8 cellular contexts compared by ENCODE assay signal in the genomic region with DNA sequence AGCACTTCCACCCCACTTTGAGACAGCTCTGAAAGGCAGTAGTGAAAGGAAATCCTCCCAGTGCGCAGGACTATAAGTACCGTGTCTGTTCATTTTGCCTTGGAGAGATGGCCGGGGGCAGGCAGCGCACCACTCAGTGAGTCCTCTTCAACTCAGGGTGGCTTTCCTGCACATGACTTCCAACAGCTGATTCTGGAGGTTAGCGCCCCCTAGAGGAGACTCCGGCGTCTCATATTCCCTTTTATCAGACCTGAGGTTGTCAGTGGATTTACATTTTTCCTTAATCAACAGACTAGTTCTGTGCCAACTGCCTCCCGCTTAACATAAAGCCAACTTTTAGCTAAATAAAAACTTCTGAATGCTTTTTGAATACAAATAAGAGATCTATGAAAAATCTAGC.
DNase-seq lines count a peak whose midpoint lies in the region; ATAC-seq and TF ChIP-seq lines count a peak whose summit lies in the region.

No MANE protein-coding gene starts in this region.

- in situ Hi-C loops in mammary epithelial cell (cut with MboI; ENCODE audit: low sequenced_read_pairs in 2 of 2): no loop called here

- no peak overlapping the region for H3K9ac ChIP-seq in Karpas-422 (ENCODE audit: low read length)
- H3K9ac ChIP-seq in mammary epithelial cell (ENCODE audit: insufficient read depth, low read length): no peak overlapping the region
- no peak overlapping the region for H3K9ac ChIP-seq in smooth muscle cell (ENCODE audit: low read depth)

- H3K27ac ChIP-seq in Karpas-422 (ENCODE audit: low read length): no peak overlapping the region
- no peak overlapping the region for H3K27ac ChIP-seq in mammary epithelial cell (ENCODE audit: insufficient read depth, low read depth, low read length)
- H3K27ac ChIP-seq in smooth muscle cell (ENCODE audit: low read depth): no peak overlapping the region
- no peak overlapping the region for H3K27ac ChIP-seq in ovary

- H3K9me3 ChIP-seq in Karpas-422 (ENCODE audit: low read length) (no peaks in the 10 kb centered on the region), mammary epithelial cell (replicated peaks; ENCODE audit: insufficient read depth, low read length) (no peaks in the 10 kb centered on the region), smooth muscle cell (replicated peaks; ENCODE audit: low read depth) (no peaks in the 10 kb centered on the region), ovary (no peaks in the 10 kb centered on the region)

- intact Hi-C loops in mammary epithelial cell (cut with micrococcal nuclease) (no loop called here), ovary (cut with DNase I) (no loop called here)

- no peaks in the 10 kb centered on the region for H4K20me1 ChIP-seq in Karpas-422 (ENCODE audit: insufficient read depth, low read depth, low read length)
- H4K20me1 ChIP-seq in mammary epithelial cell (ENCODE audit: insufficient read depth, low read length): no peaks in the 10 kb centered on the region
- no peaks in the 10 kb centered on the region for H4K20me1 ChIP-seq in smooth muscle cell (ENCODE audit: low read depth)

- no peak overlapping the region for H3K4me2 ChIP-seq in Karpas-422 (ENCODE audit: low read depth, low read length, poor library complexity, severe bottlenecking)
- H3K4me2 ChIP-seq in mammary epithelial cell (ENCODE audit: insufficient read depth, low read depth, low read length): no peak overlapping the region
- H3K4me2 ChIP-seq in smooth muscle cell: no peak overlapping the region

- TF ChIP-seq POLR2A in ovary (IDR thresholded peaks at IDR 0.05): no peak

- H3K4me3 Mint-ChIP-seq in activated naive CD8-positive, alpha-beta T cell treated with anti-CD3 and anti-CD28 coated beads, Interleukin-2, amount 50 U/mL, for 24 hours: no peak overlapping the region
- no peak overlapping the region for H3K4me3 Mint-ChIP-seq in activated naive CD8-positive, alpha-beta T cell treated with anti-CD3 and anti-CD28 coated beads for 36 hours

- no peak overlapping the region for H2AFZ ChIP-seq in Karpas-422 (ENCODE audit: low read length)
- no peak overlapping the region for H2AFZ ChIP-seq in mammary epithelial cell (ENCODE audit: low read depth, low read length)
- no peak overlapping the region for H2AFZ ChIP-seq in smooth muscle cell (ENCODE audit: low read depth)

- ATAC-seq in activated naive CD8-positive, alpha-beta T cell treated with anti-CD3 and anti-CD28 coated beads, Interleukin-2, amount 50 U/mL, for 24 hours: no peak
- no peak for ATAC-seq in HG03521 (IDR thresholded peaks at IDR 0.05; ENCODE audit: unreplicated experiment)

- TF ChIP-seq EP300 in ovary (IDR thresholded peaks at IDR 0.05): no peak

- DNase-seq in activated naive CD8-positive, alpha-beta T cell treated with anti-CD3 and anti-CD28 coated beads, Interleukin-2, amount 50 U/mL, for 24 hours: peak; percentile 28
- DNase-seq in activated naive CD8-positive, alpha-beta T cell treated with anti-CD3 and anti-CD28 coated beads for 36 hours: no peak
- peak; percentile 77 for DNase-seq in Karpas-422
- no peak for DNase-seq in mammary epithelial cell
- no peak for DNase-seq in smooth muscle cell (lab: John Stamatoyannopoulos, UW; ENCODE audit: unreplicated experiment)
- DNase-seq in NCI-H2171 (lab: John Stamatoyannopoulos, UW): no peak
- no peak for DNase-seq in ovary

- H3K4me1 ChIP-seq in Karpas-422 (ENCODE audit: low read length): no peaks in the 10 kb centered on the region
- H3K4me1 ChIP-seq in mammary epithelial cell (ENCODE audit: insufficient read depth, low read length): no peaks in the 10 kb centered on the region
- H3K4me1 ChIP-seq in smooth muscle cell (ENCODE audit: low read depth): no peaks in the 10 kb centered on the region
- H3K4me1 ChIP-seq in ovary (ENCODE audit: insufficient read depth): no peaks in the 10 kb centered on the region

- H3K36me3 Mint-ChIP-seq in activated naive CD8-positive, alpha-beta T cell treated with anti-CD3 and anti-CD28 coated beads, Interleukin-2, amount 50 U/mL, for 24 hours (ENCODE audit: low read depth): no peaks in the 10 kb centered on the region
- H3K36me3 Mint-ChIP-seq in activated naive CD8-positive, alpha-beta T cell treated with anti-CD3 and anti-CD28 coated beads for 36 hours: no peaks in the 10 kb centered on the region

- peak; percentile 29 to 43 for TF ChIP-seq CTCF in mammary epithelial cell (conservative IDR thresholded peaks at IDR 0.05 in 1 of 2, IDR thresholded peaks at IDR 0.05 in 1 of 2; ENCODE audit: extremely low read depth in 1 of 2, insufficient read depth in 1 of 2, low read depth in 1 of 2, low read length in 2 of 2)
- TF ChIP-seq CTCF in smooth muscle cell (IDR thresholded peaks at IDR 0.05; ENCODE audit: borderline replicate concordance, insufficient read depth, poor library complexity, severe bottlenecking): peak; percentile 41
- TF ChIP-seq CTCF in ovary (IDR thresholded peaks at IDR 0.05): no peak

- no peak overlapping the region for H3K4me3 ChIP-seq in Karpas-422 (ENCODE audit: low read length)
- no peak overlapping the region for H3K4me3 ChIP-seq in mammary epithelial cell (replicated peaks in 1 of 3; ENCODE audit: insufficient read depth in 1 of 3, low read depth in 2 of 3, low read length in 3 of 3)
- no peak overlapping the region for H3K4me3 ChIP-seq in smooth muscle cell
- no peak overlapping the region for H3K4me3 ChIP-seq in ovary

- no peaks in the 10 kb centered on the region for H3K27me3 Mint-ChIP-seq in activated naive CD8-positive, alpha-beta T cell treated with anti-CD3 and anti-CD28 coated beads, Interleukin-2, amount 50 U/mL, for 24 hours
- H3K27me3 Mint-ChIP-seq in activated naive CD8-positive, alpha-beta T cell treated with anti-CD3 and anti-CD28 coated beads for 36 hours: no peaks in the 10 kb centered on the region

- 79% methylated on average over 4 of the region's 8 CpGs for WGBS in mammary epithelial cell (ENCODE audit: low coverage, missing lambda C conversion rate)
- 66% methylated on average over 8 of the region's 8 CpGs for WGBS in smooth muscle cell (ENCODE audit: low lambda C conversion rate)
- whole genome bisulfite sequencing in ovary, 3 donors: 60 to 65% (median 64%) methylated on average over 8 of the region's 8 CpGs

- no peaks in the 10 kb centered on the region for H3K9me2 ChIP-seq in Karpas-422 (replicated peaks; ENCODE audit: insufficient read depth, low read length)

- H3K4me1 Mint-ChIP-seq in activated naive CD8-positive, alpha-beta T cell treated with anti-CD3 and anti-CD28 coated beads, Interleukin-2, amount 50 U/mL, for 24 hours: no peaks in the 10 kb centered on the region
- H3K4me1 Mint-ChIP-seq in activated naive CD8-positive, alpha-beta T cell treated with anti-CD3 and anti-CD28 coated beads for 36 hours: no peaks in the 10 kb centered on the region

- H3K36me3 ChIP-seq in Karpas-422 (ENCODE audit: insufficient read depth, low read length) (no peaks in the 10 kb centered on the region), mammary epithelial cell (ENCODE audit: insufficient read depth, low read length) (no peaks in the 10 kb centered on the region), smooth muscle cell (ENCODE audit: low read depth) (no peaks in the 10 kb centered on the region), ovary (no peaks in the 10 kb centered on the region)

- H3K27me3 ChIP-seq in Karpas-422 (ENCODE audit: low read length): no peaks in the 10 kb centered on the region
- peaks cover 2% of the 10 kb centered on the region for H3K27me3 ChIP-seq in mammary epithelial cell (ENCODE audit: insufficient read depth, low read length)
- no peaks in the 10 kb centered on the region for H3K27me3 ChIP-seq in smooth muscle cell (ENCODE audit: low read depth)
- H3K27me3 ChIP-seq in ovary: no peaks in the 10 kb centered on the region

- H3K79me2 ChIP-seq in Karpas-422 (ENCODE audit: low read length): no peaks in the 10 kb centered on the region
- no peaks in the 10 kb centered on the region for H3K79me2 ChIP-seq in mammary epithelial cell (ENCODE audit: insufficient read depth, low read length)
- H3K79me2 ChIP-seq in smooth muscle cell (ENCODE audit: low read depth): no peaks in the 10 kb centered on the region

- no peaks in the 10 kb centered on the region for H3K9me3 Mint-ChIP-seq in activated naive CD8-positive, alpha-beta T cell treated with anti-CD3 and anti-CD28 coated beads, Interleukin-2, amount 50 U/mL, for 24 hours
- H3K9me3 Mint-ChIP-seq in activated naive CD8-positive, alpha-beta T cell treated with anti-CD3 and anti-CD28 coated beads for 36 hours: no peaks in the 10 kb centered on the region

- dilution Hi-C loops in mammary epithelial cell (cut with HindIII; ENCODE audit: low sequenced_read_pairs): no loop called here

- CTCF ChIA-PET in mammary epithelial cell (lab: Charles Lee; ENCODE audit: low non-redundant PET): no interaction called here

- BruUV-seq in mammary epithelial cell (replicated peaks; lab: Mats Ljungman, UMichigan): no TSS peak

- no peak overlapping the region for H3K27ac Mint-ChIP-seq in activated naive CD8-positive, alpha-beta T cell treated with anti-CD3 and anti-CD28 coated beads, Interleukin-2, amount 50 U/mL, for 24 hours
- no peak overlapping the region for H3K27ac Mint-ChIP-seq in activated naive CD8-positive, alpha-beta T cell treated with anti-CD3 and anti-CD28 coated beads for 36 hours

- no peaks in the 10 kb centered on the region for H3F3A ChIP-seq in smooth muscle cell (ENCODE audit: low read depth)

Comparison
In these comparisons a context has a peak if more than half of its experiments do, and no peak if none do; other contexts are left out.
1. DNase-seq: peak in activated naive CD8-positive, alpha-beta T cell treated with anti-CD3 and anti-CD28 coated beads, Interleukin-2, amount 50 U/mL, for 24 hours (single experiment) and Karpas-422 (single experiment); none in activated naive CD8-positive, alpha-beta T cell treated with anti-CD3 and anti-CD28 coated beads for 36 hours (single experiment), mammary epithelial cell (single experiment), smooth muscle cell (single experiment), NCI-H2171 (single experiment) and ovary (0 of 5).
2. CTCF ChIP-seq: peak in mammary epithelial cell (2 of 2) and smooth muscle cell (single experiment); none in ovary (0 of 3).